Comparison of ENCODE assay signal across 8 cellular contexts in the genomic region with DNA sequence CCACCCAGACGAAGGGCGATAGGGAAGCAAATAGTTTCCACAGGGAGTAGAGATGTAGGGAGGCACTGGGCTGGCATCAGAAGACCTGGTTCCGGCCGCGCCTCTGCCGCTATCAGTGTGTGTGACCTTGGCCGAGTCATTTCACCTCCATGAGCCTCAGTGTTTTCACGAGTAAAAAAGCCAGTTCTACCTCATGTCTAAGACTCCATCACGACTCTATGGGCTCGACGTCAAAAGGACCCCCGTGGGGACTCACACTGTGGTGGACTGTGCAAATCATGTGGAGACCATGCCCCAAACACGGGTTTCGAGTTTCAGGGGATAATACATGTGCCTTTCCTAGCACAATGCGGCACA. TPM values are rescaled to one million over a fixed set of nuclear protein-coding genes. Genes with fewer than 3 reads are reported as not detected.
DNase-seq lines count a peak whose midpoint lies in the region; ATAC-seq, FAIRE-seq and TF ChIP-seq lines count a peak whose summit lies in the region.

No MANE protein-coding gene starts in this region.

- intact Hi-C loops in activated CD4-positive, alpha-beta T cell treated with anti-CD3 and anti-CD28 coated beads, Interleukin-2, amount 10 ng/mL, durations not matched to agents 24 days and 14 days (cut with micrococcal nuclease): loop anchor here (2.0 to 10.0 kb wide), 3 partner anchors 393 to 710 kb away; partner anchors contain the start of gene PDZD8
- intact Hi-C loops in ascending aorta (cut with DNase I) (loop anchor here (2.0 to 10.0 kb wide), 6 partner anchors 295 to 1847 kb away; partner anchors contain the start of genes CACUL1, FAM204A, HSPA12A and PDZD8), left colon (cut with DNase I, micrococcal nuclease) (no loop called here), tibial artery (cut with DNase I; ENCODE audit: low total_unique reads) (loop anchor here (2.0 kb wide), 1 partner anchor 505 kb away; the partner anchor contains the start of gene EMX2)

- H3K27ac ChIP-seq in ascending aorta (peak overlapping the region; percentile 91 to 98), tibial artery (peak overlapping the region; percentile 97 to 99)

- no peak for TF ChIP-seq CTCF in ascending aorta (IDR thresholded peaks at IDR 0.05)
- TF ChIP-seq CTCF in tibial artery (IDR thresholded peaks at IDR 0.05): no peak

- H3K9me3 ChIP-seq in ascending aorta (no peaks in the 10 kb centered on the region), tibial artery (no peaks in the 10 kb centered on the region)

- ATAC-seq in left colon: peak; percentile 17
- ATAC-seq in GM19455 (IDR thresholded peaks at IDR 0.05; ENCODE audit: unreplicated experiment): no peak

- H3K4me1 ChIP-seq in ascending aorta (peaks cover 0 to 16% of the 10 kb centered on the region in 2 donors), tibial artery (peaks cover 0 to 38% (median 18%) of the 10 kb centered on the region in 4 donors)

- no peaks in the 10 kb centered on the region for H3K27me3 ChIP-seq in ascending aorta
- H3K27me3 ChIP-seq in tibial artery: no peaks in the 10 kb centered on the region

- peaks cover 19% of the 10 kb centered on the region for H3K27me3 Mint-ChIP-seq in activated CD4-positive, alpha-beta T cell treated with anti-CD3 and anti-CD28 coated beads, Interleukin-2, amount 10 ng/mL, durations not matched to agents 24 days and 14 days

- peak overlapping the region; percentile 69 for H3K27ac Mint-ChIP-seq in activated CD4-positive, alpha-beta T cell treated with anti-CD3 and anti-CD28 coated beads, Interleukin-2, amount 10 ng/mL, durations not matched to agents 24 days and 14 days

- no peaks in the 10 kb centered on the region for H3K36me3 Mint-ChIP-seq in activated CD4-positive, alpha-beta T cell treated with anti-CD3 and anti-CD28 coated beads, Interleukin-2, amount 10 ng/mL, durations not matched to agents 24 days and 14 days (ENCODE audit: low read depth)

- no peak for FAIRE-seq in RCC 7860 (lab: Jason Lieb, UNC)

- peaks cover 21% of the 10 kb centered on the region for H3K4me1 Mint-ChIP-seq in activated CD4-positive, alpha-beta T cell treated with anti-CD3 and anti-CD28 coated beads, Interleukin-2, amount 10 ng/mL, durations not matched to agents 24 days and 14 days

- peak; percentile 58 for DNase-seq in activated CD4-positive, alpha-beta T cell treated with anti-CD3 and anti-CD28 coated beads, Interleukin-2, amount 10 ng/mL, durations not matched to agents 24 days and 14 days
- no peak for DNase-seq in activated CD4-positive, alpha-beta T cell treated with anti-CD3 and anti-CD28 coated beads for 4 hours
- DNase-seq in ascending aorta (ENCODE audit: low spot score in 2 of 2) (no peak), left colon (peak in 1 of 2 donors; percentile 39), tibial artery (peak; percentile 27 to 69), RCC 7860 (ENCODE audit: low spot score) (no peak)
- no peak for DNase-seq in activated CD4-positive, CD25-positive, alpha-beta regulatory T cell treated with anti-CD3 and anti-CD28 coated beads, Interleukin-2, amount 50 U/mL, for 72 hours

- H3K4me3 ChIP-seq in ascending aorta (peak overlapping the region; percentile 75 to 96), tibial artery (peak overlapping the region; percentile 85 to 99)

- no peaks in the 10 kb centered on the region for H3K36me3 ChIP-seq in ascending aorta
- H3K36me3 ChIP-seq in tibial artery: no peaks in the 10 kb centered on the region

- peak overlapping the region; percentile 91 for H3K4me3 Mint-ChIP-seq in activated CD4-positive, alpha-beta T cell treated with anti-CD3 and anti-CD28 coated beads, Interleukin-2, amount 10 ng/mL, durations not matched to agents 24 days and 14 days

- H3K9me3 Mint-ChIP-seq in activated CD4-positive, alpha-beta T cell treated with anti-CD3 and anti-CD28 coated beads, Interleukin-2, amount 10 ng/mL, durations not matched to agents 24 days and 14 days: no peaks in the 10 kb centered on the region

RNA-seq across cellular contexts. Expression of gene RAB11FIP2, which starts 0.6 kb away (rescaled TPM):
- total RNA-seq in activated CD4-positive, alpha-beta T cell treated with anti-CD3 and anti-CD28 coated beads, Interleukin-2, amount 10 ng/mL, durations not matched to agents 24 days and 14 days: 12.3 and 14.5 TPM in 2 replicates
- 2.8 TPM for total RNA-seq in ascending aorta
- 1 to 10 TPM; 5.7 to 8.6 TPM for total RNA-seq in left colon

Comparison
In these comparisons a context has a peak if more than half of its experiments do, and no peak if none do; other contexts are left out.
1. DNase-seq: peak in activated CD4-positive, alpha-beta T cell treated with anti-CD3 and anti-CD28 coated beads, Interleukin-2, amount 10 ng/mL, durations not matched to agents 24 days and 14 days (single experiment) and tibial artery (2 of 2); none in activated CD4-positive, alpha-beta T cell treated with anti-CD3 and anti-CD28 coated beads for 4 hours (0 of 2), ascending aorta (0 of 2), RCC 7860 (single experiment) and activated CD4-positive, CD25-positive, alpha-beta regulatory T cell treated with anti-CD3 and anti-CD28 coated beads, Interleukin-2, amount 50 U/mL, for 72 hours (single experiment).
2. intact Hi-C loops: an anchor here in activated CD4-positive, alpha-beta T cell treated with anti-CD3 and anti-CD28 coated beads, Interleukin-2, amount 10 ng/mL, durations not matched to agents 24 days and 14 days (2.0 to 10.0 kb wide), ascending aorta (2.0 to 10.0 kb wide) and tibial artery (2.0 kb wide); none called in left colon.